In the genomic region with DNA sequence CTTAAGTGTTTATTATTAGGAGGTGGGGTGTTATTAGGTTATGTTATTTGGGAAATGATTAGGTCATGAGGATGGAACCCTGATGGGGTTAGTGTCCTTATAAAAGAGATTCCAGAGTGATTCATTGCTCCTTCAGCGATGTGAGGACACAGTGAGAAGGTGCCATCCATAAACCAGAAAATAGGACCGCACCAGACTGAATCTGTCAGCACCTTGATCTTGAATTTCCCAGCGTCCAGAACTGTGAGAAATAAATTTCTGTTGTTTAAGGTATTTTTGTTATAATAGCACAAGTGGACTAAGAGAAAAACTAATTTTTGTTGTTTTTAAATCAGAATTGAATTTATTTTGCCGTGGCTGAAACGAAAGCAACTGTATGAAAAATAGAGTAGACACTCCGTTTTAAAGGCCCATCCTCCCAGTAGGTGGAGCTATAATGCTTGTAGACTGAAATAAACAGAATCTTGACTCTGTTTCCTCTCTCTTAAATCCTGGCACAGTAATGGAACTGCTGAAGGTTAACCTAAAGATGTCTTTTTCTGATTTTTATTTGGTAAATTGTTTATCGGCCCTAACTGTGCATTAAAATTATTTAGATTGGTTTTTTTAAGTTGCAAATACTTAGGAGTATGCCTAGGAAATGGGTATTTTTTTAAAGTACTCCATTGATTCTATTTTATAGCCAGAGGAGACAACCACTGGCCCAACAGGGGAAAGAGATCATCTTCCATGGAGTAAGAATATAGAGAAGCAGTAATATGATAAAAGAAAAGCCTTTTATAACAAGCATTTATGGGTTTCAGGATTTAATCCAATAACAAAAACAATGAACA, we compare ENCODE assay signal across 8 cellular contexts.
DNase-seq lines count a peak whose midpoint lies in the region; ATAC-seq and FAIRE-seq lines count a peak whose summit lies in the region.

No MANE protein-coding gene starts in this region.

- no peaks in the 10 kb centered on the region for H3K9me3 ChIP-seq in iPS-18a (ENCODE audit: control insufficient read depth, low read depth, low read length)
- H3K9me3 ChIP-seq in small intestine (ENCODE audit: control insufficient read depth, low read depth), result no peaks in the 10 kb centered on the region

- H3K36me3 ChIP-seq in iPS-18a (ENCODE audit: control insufficient read depth, low read depth, low read length), result no peaks in the 10 kb centered on the region
- no peaks in the 10 kb centered on the region for H3K36me3 ChIP-seq in small intestine (ENCODE audit: control insufficient read depth in 2 of 2, insufficient read depth in 2 of 2, low read length in 2 of 2)

- H3K4me3 ChIP-seq in iPS-18a (ENCODE audit: low read length) (peak overlapping the region; percentile 50), small intestine (ENCODE audit: low read depth in 1 of 2, low read length in 2 of 2) (no peak overlapping the region)

- H3K27me3 ChIP-seq in iPS-18a (ENCODE audit: control insufficient read depth, insufficient read depth, low read length), result no peaks in the 10 kb centered on the region
- H3K27me3 ChIP-seq in small intestine (ENCODE audit: control insufficient read depth in 2 of 2, insufficient read depth in 2 of 2, low read length in 2 of 2), result no peaks in the 10 kb centered on the region

- H3K4me1 ChIP-seq in iPS-18a (ENCODE audit: control insufficient read depth, low read depth, low read length), result no peaks in the 10 kb centered on the region
- no peaks in the 10 kb centered on the region for H3K4me1 ChIP-seq in small intestine (ENCODE audit: control insufficient read depth in 2 of 2, insufficient read depth in 1 of 2, low read depth in 1 of 2, low read length in 1 of 2)

- FAIRE-seq in small intestine (lab: Jason Lieb, UNC), result no peak

- DNase-seq in DMS153 (lab: John Stamatoyannopoulos, UW) (peak; percentile 17), NCI-H774 (lab: John Stamatoyannopoulos, UW) (peak; percentile 6), amniotic stem cell (lab: John Stamatoyannopoulos, UW) (peak; percentile 64), small intestine (peak; percentile 41), 8988T (no peak)

- WGBS in small intestine, 3 donors, result 20 to 25% (median 24%) methylated on average over 7 of the region's 7 CpGs

- H3K9ac ChIP-seq in iPS-18a (ENCODE audit: low read length), result no peak overlapping the region

- H3K27ac ChIP-seq in iPS-18a (ENCODE audit: low read length), result no peak overlapping the region
- H3K27ac ChIP-seq in small intestine (ENCODE audit: low read depth in 1 of 2, low read length in 1 of 2), result no peak overlapping the region

- ATAC-seq in GM19043 (IDR thresholded peaks at IDR 0.05; ENCODE audit: low read depth, unreplicated experiment) (peak; percentile 56), HG03432 (IDR thresholded peaks at IDR 0.05; ENCODE audit: unreplicated experiment) (peak; percentile 87)
